In genomic region chr5:108579236-108579635, GRCh38 we compare ENCODE assay signal across 16 cellular contexts.
"Had no signal": no experiment of that assay in that cellular context is flagged by ENCODE, and none has a peak within 500 bp of the region (broad histone marks: within the 10 kb centered on the region; RNA-seq: fewer than 3 reads in every experiment).

No MANE protein-coding gene starts in this region.

- H3K9me3 ChIP-seq: gastrocnemius medialis, pancreas, thoracic aorta, upper lobe of right lung had no signal

- FAIRE-seq: pancreas had no signal

- H3K4me1 ChIP-seq: gastrocnemius medialis, heart right ventricle, pancreas, upper lobe of right lung had no signal

- ATAC-seq: gastrocnemius medialis; heart right ventricle; naive thymus-derived CD4-positive, alpha-beta T cell; pancreas; upper lobe of right lung had no signal

- H3K27me3 ChIP-seq: brain microvascular endothelial cell, gastrocnemius medialis, pancreas, upper lobe of right lung had no signal

- H3K27ac ChIP-seq: brain microvascular endothelial cell, coronary artery, gastrocnemius medialis, heart right ventricle, pancreas, thoracic aorta, upper lobe of right lung had no signal

- H3K4me3 ChIP-seq: coronary artery, gastrocnemius medialis, heart right ventricle, pancreas, thoracic aorta, upper lobe of right lung had no signal

- DNase-seq: activated B cell treated with CpG ODN at 0.5 μM for 24 hours; activated CD4-positive, alpha-beta T cell treated with anti-CD3 and anti-CD28 coated beads, Interleukin-2, amount 10 ng/mL, durations not matched to agents 24 days and 14 days; activated naive CD4-positive, alpha-beta T cell; activated naive CD8-positive, alpha-beta T cell treated with anti-CD3 and anti-CD28 coated beads, Interleukin-2, amount 10 ng/mL, durations not matched to agents 7 days and 5 days; brain microvascular endothelial cell; gastrocnemius medialis; heart right ventricle; islet precursor cell; naive thymus-derived CD4-positive, alpha-beta T cell; pancreas; stimulated activated CD4-positive, alpha-beta T cell treated with anti-CD3 and anti-CD28 coated beads, Interleukin-12 subunit alpha, Interleukin-12 subunit beta, amount 100 ng/mL, for 4 hours; stimulated activated CD4-positive, alpha-beta T cell treated with anti-CD3 and anti-CD28 coated beads, Interleukin-2, amount 100 ng/mL, for 24 hours; T-helper 2 cell; upper lobe of right lung had no signal

- H3K36me3 ChIP-seq: brain microvascular endothelial cell, gastrocnemius medialis, heart right ventricle, pancreas, thoracic aorta, upper lobe of right lung had no signal
